1 cellular context compared by ENCODE assay signal in genomic region chr11:82901165-82901938, GRCh38.
A peak's percentile ranks its signal among the peaks of the same experiment; 100 is the strongest.
TF ChIP-seq lines count a peak whose summit lies in the region.

A gene with protein sequence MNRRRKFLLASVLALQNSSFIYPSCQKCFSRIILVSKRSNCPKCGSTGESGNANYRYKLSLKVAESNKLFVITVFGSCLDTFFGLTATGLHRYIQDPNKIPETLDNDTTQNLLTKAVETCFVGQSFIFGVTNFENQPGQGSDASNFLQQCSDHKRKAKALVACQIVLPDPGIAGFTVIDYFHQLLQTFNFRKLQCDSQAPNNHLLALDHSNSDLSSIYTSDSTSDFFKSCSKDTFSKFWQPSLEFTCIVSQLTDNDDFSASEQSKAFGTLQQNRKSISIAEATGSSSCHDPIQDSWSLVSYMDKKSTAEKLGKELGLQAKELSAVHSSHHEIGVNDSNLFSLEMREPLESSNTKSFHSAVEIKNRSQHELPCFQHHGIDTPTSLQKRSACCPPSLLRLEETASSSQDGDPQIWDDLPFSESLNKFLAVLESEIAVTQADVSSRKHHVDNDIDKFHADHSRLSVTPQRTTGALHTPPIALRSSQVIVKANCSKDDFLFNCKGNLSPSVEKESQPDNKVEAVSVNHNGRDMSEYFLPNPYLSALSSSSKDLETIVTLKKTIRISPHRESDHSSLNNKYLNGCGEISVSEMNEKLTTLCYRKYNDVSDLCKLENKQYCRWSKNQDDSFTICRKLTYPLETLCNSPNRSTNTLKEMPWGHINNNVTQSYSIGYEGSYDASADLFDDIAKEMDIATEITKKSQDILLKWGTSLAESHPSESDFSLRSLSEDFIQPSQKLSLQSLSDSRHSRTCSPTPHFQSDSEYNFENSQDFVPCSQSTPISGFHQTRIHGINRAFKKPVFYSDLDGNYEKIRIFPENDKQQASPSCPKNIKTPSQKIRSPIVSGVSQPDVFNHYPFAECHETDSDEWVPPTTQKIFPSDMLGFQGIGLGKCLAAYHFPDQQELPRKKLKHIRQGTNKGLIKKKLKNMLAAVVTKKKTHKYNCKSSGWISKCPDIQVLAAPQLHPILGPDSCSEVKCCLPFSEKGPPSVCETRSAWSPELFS (plus strand): TSS chr11:82901736. CDS start chr11:82914739, 13,003 bp downstream.

TF ChIP-seq in HepG2, 621 proteins besides CTCF, POLR2A, EP300 and RAD21 (continued from another document and continues in another):
- TF ChIP-seq, protein P1, sequence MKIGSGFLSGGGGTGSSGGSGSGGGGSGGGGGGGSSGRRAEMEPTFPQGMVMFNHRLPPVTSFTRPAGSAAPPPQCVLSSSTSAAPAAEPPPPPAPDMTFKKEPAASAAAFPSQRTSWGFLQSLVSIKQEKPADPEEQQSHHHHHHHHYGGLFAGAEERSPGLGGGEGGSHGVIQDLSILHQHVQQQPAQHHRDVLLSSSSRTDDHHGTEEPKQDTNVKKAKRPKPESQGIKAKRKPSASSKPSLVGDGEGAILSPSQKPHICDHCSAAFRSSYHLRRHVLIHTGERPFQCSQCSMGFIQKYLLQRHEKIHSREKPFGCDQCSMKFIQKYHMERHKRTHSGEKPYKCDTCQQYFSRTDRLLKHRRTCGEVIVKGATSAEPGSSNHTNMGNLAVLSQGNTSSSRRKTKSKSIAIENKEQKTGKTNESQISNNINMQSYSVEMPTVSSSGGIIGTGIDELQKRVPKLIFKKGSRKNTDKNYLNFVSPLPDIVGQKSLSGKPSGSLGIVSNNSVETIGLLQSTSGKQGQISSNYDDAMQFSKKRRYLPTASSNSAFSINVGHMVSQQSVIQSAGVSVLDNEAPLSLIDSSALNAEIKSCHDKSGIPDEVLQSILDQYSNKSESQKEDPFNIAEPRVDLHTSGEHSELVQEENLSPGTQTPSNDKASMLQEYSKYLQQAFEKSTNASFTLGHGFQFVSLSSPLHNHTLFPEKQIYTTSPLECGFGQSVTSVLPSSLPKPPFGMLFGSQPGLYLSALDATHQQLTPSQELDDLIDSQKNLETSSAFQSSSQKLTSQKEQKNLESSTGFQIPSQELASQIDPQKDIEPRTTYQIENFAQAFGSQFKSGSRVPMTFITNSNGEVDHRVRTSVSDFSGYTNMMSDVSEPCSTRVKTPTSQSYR (CRISPR knock-in tag; IDR thresholded peaks at IDR 0.05; ENCODE audit: borderline replicate concordance), result peak; percentile 31; the same call in 1 of the 2 replicates
- TF ChIP-seq FOXP1 (IDR thresholded peaks at IDR 0.05) (no peak), FOXP1 (CRISPR knock-in tag; IDR thresholded peaks at IDR 0.05) (no peak), SALL2 (CRISPR knock-in tag; IDR thresholded peaks at IDR 0.05) (no peak), PRPF4 (IDR thresholded peaks at IDR 0.05; ENCODE audit: low read depth, low read length, poor library complexity, severe bottlenecking) (no peak), MTF1 (CRISPR knock-in tag; IDR thresholded peaks at IDR 0.05) (no peak), CREB1 (IDR thresholded peaks at IDR 0.05) (peak; percentile 66), CREB1 (CRISPR knock-in tag; IDR thresholded peaks at IDR 0.05) (peak; percentile 89), NBN (conservative IDR thresholded peaks at IDR 0.05) (no peak), KLF9 (CRISPR knock-in tag; IDR thresholded peaks at IDR 0.05; ENCODE audit: low read depth) (no peak), SNAPC2 (CRISPR knock-in tag; IDR thresholded peaks at IDR 0.05) (no peak), TOPORS (CRISPR knock-in tag; IDR thresholded peaks at IDR 0.05) (0 out of 2 replicates have a peak, but pooled peaks have one; percentile 28), RFX3 (CRISPR knock-in tag; IDR thresholded peaks at IDR 0.05) (no peak), TCF7 (IDR thresholded peaks at IDR 0.05; ENCODE audit: low read depth) (no peak), ZBTB33 (CRISPR knock-in tag; IDR thresholded peaks at IDR 0.05) (no peak), NR2C2 (CRISPR knock-in tag; IDR thresholded peaks at IDR 0.05; ENCODE audit: borderline replicate concordance) (peak; percentile 15; the same call in 1 of the 2 replicates), ZNF737 (CRISPR knock-in tag; IDR thresholded peaks at IDR 0.05; ENCODE audit: borderline replicate concordance) (no peak), NONO (IDR thresholded peaks at IDR 0.05) (no peak), NONO (CRISPR knock-in tag; conservative IDR thresholded peaks at IDR 0.05) (peak; percentile 27), ZKSCAN5 (CRISPR knock-in tag; IDR thresholded peaks at IDR 0.05) (no peak), ZNF180 (CRISPR knock-in tag; IDR thresholded peaks at IDR 0.05; ENCODE audit: borderline replicate concordance, low read depth) (no peak), MXD4 (CRISPR knock-in tag; IDR thresholded peaks at IDR 0.05) (peak; percentile 99), ZNF160 (CRISPR knock-in tag; IDR thresholded peaks at IDR 0.05) (no peak; the same call in 1 of the 2 replicates), ARNT (IDR thresholded peaks at IDR 0.05) (no peak), NFE2 (CRISPR knock-in tag; IDR thresholded peaks at IDR 0.05) (no peak), ZNF556 (CRISPR knock-in tag; IDR thresholded peaks at IDR 0.05; ENCODE audit: borderline replicate concordance) (no peak), MYNN (CRISPR knock-in tag; IDR thresholded peaks at IDR 0.05; ENCODE audit: low read depth) (no peak), ZFX (CRISPR knock-in tag; IDR thresholded peaks at IDR 0.05; ENCODE audit: low read depth) (no peak; the same call in 1 of the 2 replicates), WIZ (CRISPR knock-in tag; IDR thresholded peaks at IDR 0.05) (no peak), MXI1 (IDR thresholded peaks at IDR 0.05; ENCODE audit: borderline replicate concordance, low read depth, low read length) (peak; percentile 100), IKZF5 (CRISPR knock-in tag; IDR thresholded peaks at IDR 0.05) (no peak), SPEN (CRISPR knock-in tag; IDR thresholded peaks at IDR 0.05; ENCODE audit: low read depth) (peak; percentile 30; the same call in 1 of the 2 replicates), ZNF354B (CRISPR knock-in tag; IDR thresholded peaks at IDR 0.05) (no peak), ZNF234 (CRISPR knock-in tag; conservative IDR thresholded peaks at IDR 0.05) (no peak), ZNF335 (CRISPR knock-in tag; IDR thresholded peaks at IDR 0.05) (no peak; the same call in 1 of the 2 replicates), HDAC6 (IDR thresholded peaks at IDR 0.05; ENCODE audit: low read depth, low read length) (no peak), ZBTB3 (CRISPR knock-in tag; IDR thresholded peaks at IDR 0.05; ENCODE audit: borderline replicate concordance, low read depth) (no peak), TAF15 (IDR thresholded peaks at IDR 0.05; ENCODE audit: low read depth, low read length, poor library complexity, severe bottlenecking) (no peak), ZNF138 (CRISPR knock-in tag; IDR thresholded peaks at IDR 0.05; ENCODE audit: low read depth) (no peak), ZNF691 (CRISPR knock-in tag; IDR thresholded peaks at IDR 0.05; ENCODE audit: borderline replicate concordance, low read depth) (no peak), EED (CRISPR knock-in tag; IDR thresholded peaks at IDR 0.05) (no peak), U2AF2 (IDR thresholded peaks at IDR 0.05; ENCODE audit: low read depth, low read length) (no peak), ZNF576 (CRISPR knock-in tag; IDR thresholded peaks at IDR 0.05) (no peak), HNRNPLL (IDR thresholded peaks at IDR 0.05; ENCODE audit: low read depth, low read length, poor library complexity, severe bottlenecking) (no peak), PTBP1 (IDR thresholded peaks at IDR 0.05; ENCODE audit: low read depth, low read length, poor library complexity, severe bottlenecking) (no peak), ZFP90 (CRISPR knock-in tag; IDR thresholded peaks at IDR 0.05; ENCODE audit: borderline replicate concordance) (no peak), FOXK2 (IDR thresholded peaks at IDR 0.05) (peak; percentile 91), SRSF9 (IDR thresholded peaks at IDR 0.05; ENCODE audit: borderline replicate concordance, insufficient read depth, low read depth, low read length, poor library complexity, severe bottlenecking) (no peak), GABPA (IDR thresholded peaks at IDR 0.05; ENCODE audit: low read depth, low read length) (peak; percentile 74), GABPA (CRISPR knock-in tag; IDR thresholded peaks at IDR 0.05; ENCODE audit: low read depth) (peak; percentile 96), RXRA (CRISPR knock-in tag; IDR thresholded peaks at IDR 0.05) (no peak)
- TF ChIP-seq, protein P2, sequence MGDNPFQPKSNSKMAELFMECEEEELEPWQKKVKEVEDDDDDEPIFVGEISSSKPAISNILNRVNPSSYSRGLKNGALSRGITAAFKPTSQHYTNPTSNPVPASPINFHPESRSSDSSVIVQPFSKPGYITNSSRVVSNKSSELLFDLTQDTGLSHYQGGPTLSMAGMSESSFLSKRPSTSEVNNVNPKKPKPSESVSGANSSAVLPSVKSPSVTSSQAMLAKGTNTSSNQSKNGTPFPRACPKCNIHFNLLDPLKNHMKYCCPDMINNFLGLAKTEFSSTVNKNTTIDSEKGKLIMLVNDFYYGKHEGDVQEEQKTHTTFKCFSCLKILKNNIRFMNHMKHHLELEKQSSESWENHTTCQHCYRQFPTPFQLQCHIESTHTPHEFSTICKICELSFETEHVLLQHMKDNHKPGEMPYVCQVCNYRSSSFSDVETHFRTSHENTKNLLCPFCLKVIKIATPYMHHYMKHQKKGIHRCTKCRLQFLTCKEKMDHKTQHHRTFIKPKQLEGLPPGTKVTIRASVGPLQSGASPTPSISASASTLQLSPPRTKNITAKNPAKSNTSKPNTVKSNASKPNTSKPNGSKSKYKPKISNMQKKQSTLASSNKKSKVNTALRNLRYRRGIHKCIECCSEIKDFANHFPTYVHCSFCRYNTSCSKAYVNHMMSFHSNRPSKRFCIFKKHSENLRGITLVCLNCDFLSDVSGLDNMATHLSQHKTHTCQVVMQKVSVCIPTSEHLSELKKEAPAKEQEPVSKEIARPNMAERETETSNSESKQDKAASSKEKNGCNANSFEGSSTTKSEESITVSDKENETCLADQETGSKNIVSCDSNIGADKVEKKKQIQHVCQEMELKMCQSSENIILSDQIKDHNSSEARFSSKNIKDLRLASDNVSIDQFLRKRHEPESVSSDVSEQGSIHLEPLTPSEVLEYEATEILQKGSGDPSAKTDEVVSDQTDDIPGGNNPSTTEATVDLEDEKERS (CRISPR knock-in tag; IDR thresholded peaks at IDR 0.05), result peak; percentile 27; the same call in 1 of the 2 replicates
- TF ChIP-seq, protein P3, sequence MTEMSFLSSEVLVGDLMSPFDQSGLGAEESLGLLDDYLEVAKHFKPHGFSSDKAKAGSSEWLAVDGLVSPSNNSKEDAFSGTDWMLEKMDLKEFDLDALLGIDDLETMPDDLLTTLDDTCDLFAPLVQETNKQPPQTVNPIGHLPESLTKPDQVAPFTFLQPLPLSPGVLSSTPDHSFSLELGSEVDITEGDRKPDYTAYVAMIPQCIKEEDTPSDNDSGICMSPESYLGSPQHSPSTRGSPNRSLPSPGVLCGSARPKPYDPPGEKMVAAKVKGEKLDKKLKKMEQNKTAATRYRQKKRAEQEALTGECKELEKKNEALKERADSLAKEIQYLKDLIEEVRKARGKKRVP (CRISPR knock-in tag; IDR thresholded peaks at IDR 0.05), result no peak
- TF ChIP-seq, protein P4, sequence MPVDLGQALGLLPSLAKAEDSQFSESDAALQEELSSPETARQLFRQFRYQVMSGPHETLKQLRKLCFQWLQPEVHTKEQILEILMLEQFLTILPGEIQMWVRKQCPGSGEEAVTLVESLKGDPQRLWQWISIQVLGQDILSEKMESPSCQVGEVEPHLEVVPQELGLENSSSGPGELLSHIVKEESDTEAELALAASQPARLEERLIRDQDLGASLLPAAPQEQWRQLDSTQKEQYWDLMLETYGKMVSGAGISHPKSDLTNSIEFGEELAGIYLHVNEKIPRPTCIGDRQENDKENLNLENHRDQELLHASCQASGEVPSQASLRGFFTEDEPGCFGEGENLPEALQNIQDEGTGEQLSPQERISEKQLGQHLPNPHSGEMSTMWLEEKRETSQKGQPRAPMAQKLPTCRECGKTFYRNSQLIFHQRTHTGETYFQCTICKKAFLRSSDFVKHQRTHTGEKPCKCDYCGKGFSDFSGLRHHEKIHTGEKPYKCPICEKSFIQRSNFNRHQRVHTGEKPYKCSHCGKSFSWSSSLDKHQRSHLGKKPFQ (CRISPR knock-in tag; IDR thresholded peaks at IDR 0.05; ENCODE audit: insufficient replicate concordance), result no peak
- TF ChIP-seq, protein P5, sequence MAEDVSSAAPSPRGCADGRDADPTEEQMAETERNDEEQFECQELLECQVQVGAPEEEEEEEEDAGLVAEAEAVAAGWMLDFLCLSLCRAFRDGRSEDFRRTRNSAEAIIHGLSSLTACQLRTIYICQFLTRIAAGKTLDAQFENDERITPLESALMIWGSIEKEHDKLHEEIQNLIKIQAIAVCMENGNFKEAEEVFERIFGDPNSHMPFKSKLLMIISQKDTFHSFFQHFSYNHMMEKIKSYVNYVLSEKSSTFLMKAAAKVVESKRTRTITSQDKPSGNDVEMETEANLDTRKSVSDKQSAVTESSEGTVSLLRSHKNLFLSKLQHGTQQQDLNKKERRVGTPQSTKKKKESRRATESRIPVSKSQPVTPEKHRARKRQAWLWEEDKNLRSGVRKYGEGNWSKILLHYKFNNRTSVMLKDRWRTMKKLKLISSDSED (CRISPR knock-in tag; IDR thresholded peaks at IDR 0.05), result no peak
